18 cellular contexts compared by ENCODE assay signal in the genomic region with DNA sequence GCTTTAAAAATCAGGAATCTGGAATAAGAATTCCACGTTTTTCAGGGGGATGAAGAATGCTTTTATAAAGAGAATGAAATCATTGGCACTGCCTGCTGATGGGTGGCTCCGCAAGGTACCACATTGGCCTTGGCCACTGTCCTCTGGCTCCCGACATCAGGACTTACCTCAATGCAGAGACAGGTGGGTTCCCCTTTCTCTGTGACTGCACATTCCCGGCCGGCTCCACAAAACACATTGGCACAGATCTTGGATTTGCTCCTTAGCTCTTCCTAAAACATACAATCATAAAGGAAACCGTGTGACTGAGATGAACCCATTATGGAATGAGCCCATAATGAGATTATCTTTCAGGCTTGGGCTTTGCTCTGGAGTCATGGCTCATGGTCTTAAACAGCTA.
"Had no signal": no experiment of that assay in that cellular context is flagged by ENCODE, and none has a peak within 500 bp of the region (broad histone marks: within the 10 kb centered on the region; RNA-seq: fewer than 3 reads in every experiment).

No MANE protein-coding gene starts in this region.

- H3K4me3 ChIP-seq: hepatocyte, lower lobe of right lung had no signal

- H3K27me3 Mint-ChIP-seq: activated CD4-positive, alpha-beta T cell treated with anti-CD3 and anti-CD28 coated beads, Interleukin-2, amount 10 ng/mL, durations not matched to agents 7 days and 5 days; activated naive CD8-positive, alpha-beta T cell treated with anti-CD3 and anti-CD28 coated beads, Interleukin-2, amount 50 U/mL, for 24 hours had no signal

- DNase-seq: activated CD4-positive, alpha-beta T cell treated with anti-CD3 and anti-CD28 coated beads, Interleukin-2, amount 10 ng/mL, durations not matched to agents 7 days and 5 days; activated CD8-positive, alpha-beta T cell treated with anti-CD3 and anti-CD28 coated beads, Interleukin-2, amount 10 ng/mL, durations not matched to agents 7 days and 5 days; activated naive CD4-positive, alpha-beta T cell treated with anti-CD3 and anti-CD28 coated beads for 36 hours; activated naive CD8-positive, alpha-beta T cell treated with anti-CD3 and anti-CD28 coated beads, Interleukin-2, amount 50 U/mL, for 24 hours; activated T-cell treated with anti-CD3 and anti-CD28 coated beads, Interleukin-2, amount 50 U/mL, for 24 hours; aorta; effector CD4-positive, alpha-beta T cell; lower lobe of right lung; posterior cingulate gyrus; stimulated activated CD4-positive, alpha-beta T cell treated with anti-CD3 and anti-CD28 coated beads, Interleukin-12 subunit alpha, Interleukin-12 subunit beta, amount 100 ng/mL, for 4 hours; stimulated activated CD4-positive, alpha-beta T cell treated with anti-CD3 and anti-CD28 coated beads, Interleukin-1b, Interleukin-23, amount 100 ng/mL, for 48 hours; stimulated activated CD8-positive, alpha-beta memory T cell treated with anti-CD3 and anti-CD28 coated beads, Interleukin-4, amount 100 ng/mL, for 48 hours; stimulated activated naive CD4-positive, alpha-beta T cell had no signal

- H3K27me3 ChIP-seq: hepatocyte had no signal

- H3K4me3 Mint-ChIP-seq: activated CD4-positive, alpha-beta T cell treated with anti-CD3 and anti-CD28 coated beads, Interleukin-2, amount 10 ng/mL, durations not matched to agents 7 days and 5 days; activated CD8-positive, alpha-beta T cell treated with anti-CD3 and anti-CD28 coated beads, Interleukin-2, amount 10 ng/mL, durations not matched to agents 7 days and 5 days; activated naive CD4-positive, alpha-beta T cell treated with anti-CD3 and anti-CD28 coated beads for 36 hours; activated naive CD8-positive, alpha-beta T cell treated with anti-CD3 and anti-CD28 coated beads, Interleukin-2, amount 50 U/mL, for 24 hours; activated T-cell treated with anti-CD3 and anti-CD28 coated beads, Interleukin-2, amount 50 U/mL, for 24 hours had no signal

- H3K27ac ChIP-seq: hepatocyte, lower lobe of right lung had no signal

- H2AFZ ChIP-seq: hepatocyte had no signal

- H3K36me3 Mint-ChIP-seq: natural killer cell treated with Interleukin-12 subunit alpha and Interleukin-12 subunit beta and Interleukin-15 and Interleukin-18, amount 100 ng/mL, for 72 hours had no signal

- H3K9me3 ChIP-seq: lower lobe of right lung had no signal

- H3K9me3 Mint-ChIP-seq: activated CD4-positive, alpha-beta T cell treated with anti-CD3 and anti-CD28 coated beads, Interleukin-2, amount 10 ng/mL, durations not matched to agents 7 days and 5 days; activated naive CD4-positive, alpha-beta T cell treated with anti-CD3 and anti-CD28 coated beads for 36 hours; activated naive CD8-positive, alpha-beta T cell treated with anti-CD3 and anti-CD28 coated beads, Interleukin-2, amount 50 U/mL, for 24 hours; activated T-cell treated with anti-CD3 and anti-CD28 coated beads, Interleukin-2, amount 50 U/mL, for 24 hours; activated T-helper 2 cell treated with anti-CD3 and anti-CD28 coated beads, Interferon-gamma antibody, Interleukin-2, Interleukin-4, amounts not matched to agents 10 μg/mL and 5 μg/mL and 100 μg/mL, durations not matched to agents 14 hours and 24 hours and 36 hours; natural killer cell treated with Interleukin-12 subunit alpha and Interleukin-12 subunit beta and Interleukin-15 and Interleukin-18, amount 100 ng/mL, for 72 hours; T-helper 2 cell treated with Interferon-gamma antibody and Interleukin-4, amounts not matched to agents 5 μg/mL and 100 μg/mL, for 36 hours had no signal

- H3K27ac Mint-ChIP-seq: activated CD4-positive, alpha-beta T cell treated with anti-CD3 and anti-CD28 coated beads, Interleukin-2, amount 10 ng/mL, durations not matched to agents 7 days and 5 days; activated CD8-positive, alpha-beta T cell treated with anti-CD3 and anti-CD28 coated beads, Interleukin-2, amount 10 ng/mL, durations not matched to agents 7 days and 5 days; activated naive CD4-positive, alpha-beta T cell treated with anti-CD3 and anti-CD28 coated beads for 36 hours; activated naive CD8-positive, alpha-beta T cell treated with anti-CD3 and anti-CD28 coated beads, Interleukin-2, amount 50 U/mL, for 24 hours; activated T-cell treated with anti-CD3 and anti-CD28 coated beads, Interleukin-2, amount 50 U/mL, for 24 hours; activated T-helper 2 cell treated with anti-CD3 and anti-CD28 coated beads, Interferon-gamma antibody, Interleukin-2, Interleukin-4, amounts not matched to agents 10 μg/mL and 5 μg/mL and 100 μg/mL, durations not matched to agents 14 hours and 24 hours and 36 hours; natural killer cell treated with Interleukin-12 subunit alpha and Interleukin-12 subunit beta and Interleukin-15 and Interleukin-18, amount 100 ng/mL, for 72 hours; T-helper 2 cell treated with Interferon-gamma antibody and Interleukin-4, amounts not matched to agents 5 μg/mL and 100 μg/mL, for 36 hours had no signal

- ATAC-seq: activated CD8-positive, alpha-beta T cell treated with anti-CD3 and anti-CD28 coated beads, Interleukin-2, amount 10 ng/mL, durations not matched to agents 7 days and 5 days; activated naive CD8-positive, alpha-beta T cell treated with anti-CD3 and anti-CD28 coated beads, Interleukin-2, amount 50 U/mL, for 24 hours; esophagus mucosa; lower lobe of right lung; natural killer cell treated with Interleukin-12 subunit alpha and Interleukin-12 subunit beta and Interleukin-15 and Interleukin-18, amount 100 ng/mL, for 72 hours had no signal

- H3K4me2 ChIP-seq: hepatocyte had no signal
